Comparison of ENCODE assay signal across 9 cellular contexts in genomic region chr3:62051506-62051905, GRCh38.
DNase-seq lines count a peak whose midpoint lies in the region; ATAC-seq and TF ChIP-seq lines count a peak whose summit lies in the region.
"Had no signal": no experiment of that assay in that cellular context is flagged by ENCODE, and none has a peak within 500 bp of the region (broad histone marks: within the 10 kb centered on the region; RNA-seq: fewer than 3 reads in every experiment).

No MANE protein-coding gene starts in this region.

- ATAC-seq in HG02588 (IDR thresholded peaks at IDR 0.05; ENCODE audit: unreplicated experiment), result no peak

- H3K4me3 ChIP-seq in choroid plexus epithelial cell (ENCODE audit: low read depth, low read length), result no peak overlapping the region
- no peak overlapping the region for H3K4me3 ChIP-seq in osteoblast (ENCODE audit: insufficient read depth, low read length)
- no peak overlapping the region for H3K4me3 ChIP-seq in mesenchymal stem cell (ENCODE audit: insufficient read depth in 1 of 2, low read depth in 1 of 2, low read length in 2 of 2)

- no peak overlapping the region for H3K9ac ChIP-seq in mesenchymal stem cell (ENCODE audit: low read length)

- no peak overlapping the region for H3K4ac ChIP-seq in mesenchymal stem cell (ENCODE audit: low read depth in 1 of 2, low read length in 2 of 2)

- WGBS in mesenchymal stem cell, result 77% methylated on average over 3 of the region's 3 CpGs

- H3K23ac ChIP-seq in mesenchymal stem cell (ENCODE audit: low read length in 2 of 2), result no peak overlapping the region

- H4K8ac ChIP-seq in mesenchymal stem cell (ENCODE audit: low read length), result no peak overlapping the region

- H3K4me1 ChIP-seq in osteoblast (ENCODE audit: insufficient read depth, low read length) (peaks cover 2% of the 10 kb centered on the region), mesenchymal stem cell (ENCODE audit: control insufficient read depth, insufficient read depth, low read depth, low read length) (peaks cover 3% of the 10 kb centered on the region)

- H3K79me1 ChIP-seq in mesenchymal stem cell (replicated peaks; ENCODE audit: low read length, poor library complexity, severe bottlenecking), result peaks cover 12% of the 10 kb centered on the region

- no peak overlapping the region for H2BK5ac ChIP-seq in mesenchymal stem cell (ENCODE audit: low read depth, low read length, poor library complexity, severe bottlenecking)

- no peaks in the 10 kb centered on the region for H3K79me2 ChIP-seq in osteoblast (ENCODE audit: insufficient read depth, low read length)

- H4K20me1 ChIP-seq in osteoblast (ENCODE audit: insufficient read depth, low read length), result peaks cover 2% of the 10 kb centered on the region

- H4K91ac ChIP-seq in mesenchymal stem cell (ENCODE audit: low read length), result no peak overlapping the region

- DNase-seq in DMS 273 (lab: John Stamatoyannopoulos, UW; ENCODE audit: unreplicated experiment), result peak; percentile 45
- no peak for DNase-seq in DMS 273 treated with DMSO at 0.1 percent for 48 hours (lab: John Stamatoyannopoulos, UW)
- DNase-seq in NCI-H2081 treated with DMSO at 0.1 percent for 48 hours (lab: John Stamatoyannopoulos, UW), result peak; percentile 69
- DNase-seq in choroid plexus epithelial cell (ENCODE audit: low read depth), result peak; percentile 60
- DNase-seq in osteoblast (ENCODE audit: insufficient read length, low spot score, missing footprints), result no peak
- DNase-seq in mesenchymal stem cell, result no peak
- DNase-seq in DMS79 (lab: John Stamatoyannopoulos, UW), result no peak
- DNase-seq: activated CD4-positive, CD25-positive, alpha-beta regulatory T cell had no signal

- H2BK120ac ChIP-seq in mesenchymal stem cell (ENCODE audit: low read depth, low read length), result no peak overlapping the region

- H3K27ac ChIP-seq in osteoblast (ENCODE audit: low read depth, low read length) (no peak overlapping the region), mesenchymal stem cell (ENCODE audit: low read length, poor library complexity, severe bottlenecking) (no peak overlapping the region)

- no peak overlapping the region for H3K18ac ChIP-seq in mesenchymal stem cell (ENCODE audit: low read depth in 1 of 2, low read length in 2 of 2)

- H2AFZ ChIP-seq in osteoblast (ENCODE audit: low read length) (no peak overlapping the region), mesenchymal stem cell (ENCODE audit: low read depth, low read length) (no peak overlapping the region)

- no peak overlapping the region for H2AK5ac ChIP-seq in mesenchymal stem cell (ENCODE audit: low read length, severe bottlenecking)

- no peak overlapping the region for H2BK15ac ChIP-seq in mesenchymal stem cell (ENCODE audit: low read depth, poor library complexity, severe bottlenecking)

- TF ChIP-seq CTCF in choroid plexus epithelial cell (conservative IDR thresholded peaks at IDR 0.05; ENCODE audit: low read depth, low read length) (peak; percentile 63), osteoblast (IDR thresholded peaks at IDR 0.05; ENCODE audit: extremely low read depth, low read depth, low read length) (peak; percentile 45)

- H2BK12ac ChIP-seq in mesenchymal stem cell (ENCODE audit: low read length in 2 of 2), result no peak overlapping the region

- H3K36me3 ChIP-seq in osteoblast (ENCODE audit: insufficient read depth, low read length), result no peaks in the 10 kb centered on the region
- no peaks in the 10 kb centered on the region for H3K36me3 ChIP-seq in mesenchymal stem cell (ENCODE audit: control insufficient read depth in 1 of 2, insufficient read depth in 2 of 2, low read depth in 1 of 2, low read length in 2 of 2)

- H3K27me3 ChIP-seq in osteoblast (ENCODE audit: insufficient read depth, low read length) (no peaks in the 10 kb centered on the region), mesenchymal stem cell (ENCODE audit: control insufficient read depth in 1 of 2, insufficient read depth in 1 of 2, low read length in 2 of 2) (no peaks in the 10 kb centered on the region)

- no peak overlapping the region for H3K4me2 ChIP-seq in osteoblast (ENCODE audit: insufficient read depth, low read length)
- no peak overlapping the region for H3K4me2 ChIP-seq in mesenchymal stem cell (ENCODE audit: low read length, poor library complexity, severe bottlenecking)

- no peak overlapping the region for H3K14ac ChIP-seq in mesenchymal stem cell (ENCODE audit: low read length in 2 of 2)

- H3K9me3 ChIP-seq in osteoblast (ENCODE audit: low read depth, low read length) (no peaks in the 10 kb centered on the region), mesenchymal stem cell (ENCODE audit: control insufficient read depth, low read length) (no peaks in the 10 kb centered on the region)

Comparison
In these comparisons a context has a peak if more than half of its experiments do, and no peak if none do; other contexts are left out.
1. DNase-seq: peak in DMS 273 (single experiment), NCI-H2081 treated with DMSO at 0.1 percent for 48 hours (single experiment) and choroid plexus epithelial cell (single experiment); none in DMS 273 treated with DMSO at 0.1 percent for 48 hours (single experiment), osteoblast (single experiment), mesenchymal stem cell (single experiment) and DMS79 (single experiment).